ENCODE assay signal across 8 cellular contexts in the genomic region with DNA sequence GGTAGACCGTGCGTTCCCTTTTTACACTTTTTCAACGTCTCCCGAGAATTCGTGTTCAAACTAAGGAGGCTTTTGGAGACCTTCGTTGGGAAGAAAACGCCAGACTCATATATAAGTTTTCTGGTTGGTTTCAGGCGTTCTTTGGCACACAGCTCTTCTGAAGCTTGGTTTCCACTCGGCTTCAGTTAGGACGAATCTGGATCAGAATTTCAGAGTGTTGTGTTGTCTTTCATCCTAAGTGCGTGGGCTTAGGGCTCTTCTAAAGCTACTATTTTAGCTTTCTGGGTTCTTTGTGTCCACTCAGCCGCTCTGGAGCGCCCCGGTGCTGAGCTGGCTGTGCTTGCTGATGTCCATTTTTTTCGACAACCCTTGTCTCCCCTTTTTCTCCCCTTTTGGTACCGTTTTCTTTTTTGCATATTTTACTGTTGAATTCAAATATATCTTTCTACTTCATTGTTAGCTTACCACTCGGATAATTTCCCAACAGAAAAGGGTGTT. TPM values are rescaled to one million over a fixed set of nuclear protein-coding genes. Genes with fewer than 3 reads are reported as not detected.
A peak's percentile ranks its signal among the peaks of the same experiment; 100 is the strongest.
DNase-seq lines count a peak whose midpoint lies in the region.

No MANE protein-coding gene starts in this region.

- H4K5ac ChIP-seq in mesendoderm (ENCODE audit: low read length) = no peak overlapping the region

- H2BK120ac ChIP-seq in mesendoderm (ENCODE audit: low read depth, low read length) = no peak overlapping the region

- peaks cover 9% of the 10 kb centered on the region for H3K79me1 ChIP-seq in mesendoderm (ENCODE audit: low read length)

- H4K8ac ChIP-seq in mesendoderm (ENCODE audit: low read depth, low read length) = no peak overlapping the region

- peak overlapping the region; percentile 100 for H3K27ac ChIP-seq in caudate nucleus (ENCODE audit: low read depth, low read length)
- H3K27ac ChIP-seq in mesendoderm (ENCODE audit: low read depth, low read length) = peak overlapping the region; percentile 100

- peaks cover 56% of the 10 kb centered on the region for H3K79me2 ChIP-seq in mesendoderm (ENCODE audit: control insufficient read depth, insufficient read depth, low read length)

- peaks cover 11% of the 10 kb centered on the region for H3K36me3 ChIP-seq in mesendoderm (ENCODE audit: control insufficient read depth, insufficient read depth, low read length)

- H3K4me1 ChIP-seq in mesendoderm (ENCODE audit: control insufficient read depth, low read depth, low read length) = peaks cover 11% of the 10 kb centered on the region

- H2BK5ac ChIP-seq in mesendoderm (ENCODE audit: low read length) = peak overlapping the region; percentile 58

- H3K4ac ChIP-seq in mesendoderm (ENCODE audit: low read depth, low read length) = peak overlapping the region; percentile 89

- peak overlapping the region; percentile 83 for H3K4me2 ChIP-seq in mesendoderm (ENCODE audit: low read length)

- DNase-seq in AG08396 (ENCODE audit: low spot score) (peak; percentile 57), caudate nucleus (lab: John Stamatoyannopoulos, UW) (no peak), mesendoderm (no peak), ecto neural progenitor cell (ENCODE audit: low spot score) (no peak), COR-L47 (lab: John Stamatoyannopoulos, UW) (no peak), occipital lobe (lab: John Stamatoyannopoulos, UW) (no peak)
- no peak for DNase-seq in Jurkat, Clone E6-1 (ENCODE audit: low read depth, low spot score)
- no peak for DNase-seq in stimulated activated naive CD4-positive, alpha-beta T cell treated with Interleukin-2 at 50 U/mL for 16 hours (lab: John Stamatoyannopoulos, UW)

- no peak overlapping the region for H3K18ac ChIP-seq in mesendoderm (ENCODE audit: low read length)

- peak overlapping the region; percentile 100 for H3K9ac ChIP-seq in mesendoderm (ENCODE audit: low read length)

- H3K4me3 ChIP-seq in Jurkat, Clone E6-1 (ENCODE audit: low read length) = peak overlapping the region; percentile 79
- peak overlapping the region; percentile 89 for H3K4me3 ChIP-seq in mesendoderm (ENCODE audit: low read length)

- H2AK5ac ChIP-seq in mesendoderm (ENCODE audit: low read length) = peak overlapping the region; percentile 30

- no peak overlapping the region for H2BK15ac ChIP-seq in mesendoderm (replicated peaks; ENCODE audit: low read depth)

- peak overlapping the region; percentile 100 for H3K56ac ChIP-seq in mesendoderm (ENCODE audit: low read length)

- peak overlapping the region; percentile 3 for H3K23ac ChIP-seq in mesendoderm (ENCODE audit: low read length)

- no CpG with 5 or more reads among the region's 17 CpGs for WGBS in mesendoderm (ENCODE audit: extremely low coverage, insufficient coverage, low lambda C conversion rate)

- no peaks in the 10 kb centered on the region for H3K27me3 ChIP-seq in mesendoderm (ENCODE audit: insufficient read depth, low read length, poor library complexity)

RNA-seq across cellular contexts. Expression of a gene that starts 1.1 kb away (rescaled TPM):
- 481 TPM for polyA plus RNA-seq in Jurkat, Clone E6-1 (2012; ENCODE audit: insufficient read depth, insufficient read length)
- polyA plus RNA-seq in mesendoderm (2013, experiment 1 of 2) = 539 TPM
- 505 TPM for polyA plus RNA-seq in mesendoderm (2013, experiment 2 of 2)
- total RNA-seq in occipital lobe = 41.0 TPM

RNA-seq across cellular contexts. Expression of a gene that starts 23.5 kb away (rescaled TPM):
- polyA plus RNA-seq in Jurkat, Clone E6-1 (2012; ENCODE audit: insufficient read depth, insufficient read length) = 675 TPM
- 125 TPM for polyA plus RNA-seq in mesendoderm (2013, experiment 1 of 2)
- 126 TPM for polyA plus RNA-seq in mesendoderm (2013, experiment 2 of 2)
- 84.1 TPM for total RNA-seq in occipital lobe

RNA-seq across cellular contexts. Expression of a gene that starts 33.5 kb away (rescaled TPM):
- polyA plus RNA-seq in Jurkat, Clone E6-1 (2012; ENCODE audit: insufficient read depth, insufficient read length) = 0.91 TPM
- 0.97 TPM for polyA plus RNA-seq in mesendoderm (2013, experiment 1 of 2)
- polyA plus RNA-seq in mesendoderm (2013, experiment 2 of 2) = 1.0 TPM
- total RNA-seq in occipital lobe = 1.6 TPM

RNA-seq across cellular contexts. Expression of a gene that starts 33.8 kb away (rescaled TPM):
- not detected for polyA plus RNA-seq in Jurkat, Clone E6-1 (2012; ENCODE audit: insufficient read depth, insufficient read length)
- polyA plus RNA-seq in mesendoderm (2013, experiment 1 of 2) = not detected
- not detected for polyA plus RNA-seq in mesendoderm (2013, experiment 2 of 2)
- not detected for total RNA-seq in occipital lobe

RNA-seq across cellular contexts. Expression of a gene that starts 44.7 kb away (rescaled TPM):
- not detected for polyA plus RNA-seq in Jurkat, Clone E6-1 (2012; ENCODE audit: insufficient read depth, insufficient read length)
- not detected for polyA plus RNA-seq in mesendoderm (2013, experiment 1 of 2)
- polyA plus RNA-seq in mesendoderm (2013, experiment 2 of 2) = not detected
- not detected for total RNA-seq in occipital lobe
